23 cellular contexts compared by ENCODE assay signal in the genomic region with DNA sequence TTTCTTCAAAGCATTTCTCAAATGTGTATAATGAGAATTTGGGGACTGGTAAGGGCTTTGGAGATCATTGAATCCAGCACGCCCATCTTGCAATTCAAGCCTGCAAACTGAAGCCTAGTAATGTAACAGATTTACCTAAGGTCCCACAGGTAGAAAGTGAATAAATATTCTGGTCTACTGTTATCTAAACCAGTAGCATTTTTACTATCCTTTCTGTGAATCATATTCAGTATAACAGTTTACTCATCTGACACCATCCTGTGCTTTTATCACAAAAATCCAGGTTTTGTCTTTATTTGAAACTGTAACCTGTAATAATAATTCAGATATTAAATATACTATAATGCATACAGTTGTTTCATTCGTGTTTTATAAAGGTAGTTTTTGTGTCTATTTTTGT. TPM values are rescaled to one million over a fixed set of nuclear protein-coding genes. Genes with fewer than 3 reads are reported as not detected.
DNase-seq lines count a peak whose midpoint lies in the region; ATAC-seq, FAIRE-seq and TF ChIP-seq lines count a peak whose summit lies in the region.
"Had no signal": no experiment of that assay in that cellular context is flagged by ENCODE, and none has a peak within 500 bp of the region (broad histone marks: within the 10 kb centered on the region; RNA-seq: fewer than 3 reads in every experiment).

No MANE protein-coding gene starts in this region.

- no peaks in the 10 kb centered on the region for H3K27me3 Mint-ChIP-seq in activated naive CD4-positive, alpha-beta T cell treated with anti-CD3 and anti-CD28 coated beads, Interleukin-2, amount 10 ng/mL, durations not matched to agents 7 days and 5 days
- H3K27me3 Mint-ChIP-seq in CD8-positive, alpha-beta T cell (ENCODE audit: low read depth): no peaks in the 10 kb centered on the region
- H3K27me3 Mint-ChIP-seq in activated T-helper 17 cell treated with anti-CD3 and anti-CD28 coated beads, Interleukin-2, amount 50 U/mL, for 72 hours: no peaks in the 10 kb centered on the region

- no peak for TF ChIP-seq CTCF in CD8-positive, alpha-beta T cell (IDR thresholded peaks at IDR 0.05)

- peaks cover 0 to 36% of the 10 kb centered on the region in 2 donors for H3K36me3 Mint-ChIP-seq in activated naive CD4-positive, alpha-beta T cell treated with anti-CD3 and anti-CD28 coated beads, Interleukin-2, amount 50 U/mL, for 72 hours
- H3K36me3 Mint-ChIP-seq in activated naive CD4-positive, alpha-beta T cell treated with anti-CD3 and anti-CD28 coated beads, Interleukin-2, amount 10 ng/mL, durations not matched to agents 7 days and 5 days: peaks cover 55% of the 10 kb centered on the region
- H3K36me3 Mint-ChIP-seq in CD8-positive, alpha-beta T cell: peaks cover 54% of the 10 kb centered on the region
- H3K36me3 Mint-ChIP-seq in activated T-helper 17 cell treated with anti-CD3 and anti-CD28 coated beads, Interleukin-2, amount 50 U/mL, for 72 hours (ENCODE audit: low read depth): peaks cover 80% of the 10 kb centered on the region

- no peak overlapping the region for H3K4me3 Mint-ChIP-seq in activated naive CD4-positive, alpha-beta T cell treated with anti-CD3 and anti-CD28 coated beads, Interleukin-2, amount 10 ng/mL, durations not matched to agents 7 days and 5 days
- no peak overlapping the region for H3K4me3 Mint-ChIP-seq in CD8-positive, alpha-beta T cell
- H3K4me3 Mint-ChIP-seq in activated T-helper 17 cell treated with anti-CD3 and anti-CD28 coated beads, Interleukin-2, amount 50 U/mL, for 72 hours: peak overlapping the region; percentile 37

- POLR2A ChIA-PET in CD8-positive, alpha-beta T cell (lab: Charles Lee): interaction anchor here (1.3 kb wide), 1 partner anchor 9 kb away, joined by 5 read pairs; no protein-coding TSS in a partner anchor

- FAIRE-seq in frontal cortex (lab: Jason Lieb, UNC): no peak
- FAIRE-seq: GM18507 had no signal

- H3K27ac Mint-ChIP-seq in activated naive CD4-positive, alpha-beta T cell treated with anti-CD3 and anti-CD28 coated beads, Interleukin-2, amount 50 U/mL, for 72 hours: peak overlapping the region; percentile 25 to 79
- H3K27ac Mint-ChIP-seq in activated naive CD4-positive, alpha-beta T cell treated with anti-CD3 and anti-CD28 coated beads, Interleukin-2, amount 10 ng/mL, durations not matched to agents 7 days and 5 days: no peak overlapping the region
- peak overlapping the region; percentile 27 for H3K27ac Mint-ChIP-seq in CD8-positive, alpha-beta T cell
- no peak overlapping the region for H3K27ac Mint-ChIP-seq in activated T-helper 17 cell treated with anti-CD3 and anti-CD28 coated beads, Interleukin-2, amount 50 U/mL, for 72 hours

- H3K36me3 ChIP-seq in CD8-positive, alpha-beta T cell (ENCODE audit: insufficient read depth, low read length): peaks cover 10% of the 10 kb centered on the region
- H3K36me3 ChIP-seq: MG63 had no signal

- intact Hi-C loops in CD8-positive, alpha-beta T cell (cut with DNase I, micrococcal nuclease): no loop called here

- DNase-seq in activated naive CD4-positive, alpha-beta T cell treated with anti-CD3 and anti-CD28 coated beads, Interleukin-2, amount 50 U/mL, for 72 hours (ENCODE audit: low spot score in 2 of 2): no peak
- no peak for DNase-seq in activated naive CD4-positive, alpha-beta T cell treated with anti-CD3 and anti-CD28 coated beads, Interleukin-2, amount 10 ng/mL, durations not matched to agents 7 days and 5 days
- no peak for DNase-seq in CD8-positive, alpha-beta T cell
- DNase-seq in frontal cortex (ENCODE audit: low spot score in 2 of 2) (no peak), NCI-H446 treated with DMSO at 0.1 percent for 48 hours (lab: John Stamatoyannopoulos, UW) (no peak), NCI-H345 treated with DMSO at 0.1 percent for 48 hours (lab: John Stamatoyannopoulos, UW; ENCODE audit: unreplicated experiment) (no peak)
- DNase-seq: C1 segment of cervical spinal cord, DMS53, IMR-90, KG1, MG63, NCI-H2029, NCI-H526 treated with DMSO at 0.1 percent for 48 hours, SHP77 had no signal

- H3K27ac ChIP-seq in CD8-positive, alpha-beta T cell (ENCODE audit: low read depth, low read length): no peak overlapping the region
- H3K27ac ChIP-seq: RWPE1 had no signal

- no peak overlapping the region for H3K4me3 ChIP-seq in CD8-positive, alpha-beta T cell (ENCODE audit: low read depth, low read length)
- H3K4me3 ChIP-seq: MG63 had no signal

- H3K4me1 Mint-ChIP-seq in activated naive CD4-positive, alpha-beta T cell treated with anti-CD3 and anti-CD28 coated beads, Interleukin-2, amount 10 ng/mL, durations not matched to agents 7 days and 5 days: peaks cover 47% of the 10 kb centered on the region
- peaks cover 65% of the 10 kb centered on the region for H3K4me1 Mint-ChIP-seq in CD8-positive, alpha-beta T cell (ENCODE audit: low read depth)
- H3K4me1 Mint-ChIP-seq in activated T-helper 17 cell treated with anti-CD3 and anti-CD28 coated beads, Interleukin-2, amount 50 U/mL, for 72 hours: peaks cover 5% of the 10 kb centered on the region

- H3K9me3 ChIP-seq in CD8-positive, alpha-beta T cell (ENCODE audit: low read length): no peaks in the 10 kb centered on the region
- H3K9me3 ChIP-seq: MG63 had no signal

- no peaks in the 10 kb centered on the region for H3K27me3 ChIP-seq in CD8-positive, alpha-beta T cell (ENCODE audit: insufficient read depth, low read length)

- CTCF ChIA-PET in activated naive CD4-positive, alpha-beta T cell treated with anti-CD3 and anti-CD28 coated beads, Interleukin-2, amount 10 ng/mL, durations not matched to agents 7 days and 5 days (lab: Charles Lee): interaction anchor here (1.2 kb wide), 1 partner anchor 9 kb away, joined by 3 read pairs; no protein-coding TSS in a partner anchor
- CTCF ChIA-PET in CD8-positive, alpha-beta T cell (lab: Charles Lee): interaction anchor here (1.2 kb wide), 1 partner anchor 108 kb away, joined by 5 read pairs; no protein-coding TSS in a partner anchor

- ATAC-seq in activated naive CD4-positive, alpha-beta T cell treated with anti-CD3 and anti-CD28 coated beads, Interleukin-2, amount 50 U/mL, for 72 hours: peak; percentile 45 to 85
- ATAC-seq in CD8-positive, alpha-beta T cell: no peak
- peak; percentile 79 for ATAC-seq in activated T-helper 17 cell treated with anti-CD3 and anti-CD28 coated beads, Interleukin-2, amount 50 U/mL, for 72 hours (replicated peaks)
- ATAC-seq: HCT116, Panc1 had no signal

- H3K9me3 Mint-ChIP-seq in activated naive CD4-positive, alpha-beta T cell treated with anti-CD3 and anti-CD28 coated beads, Interleukin-2, amount 50 U/mL, for 72 hours: no peaks in the 10 kb centered on the region
- no peaks in the 10 kb centered on the region for H3K9me3 Mint-ChIP-seq in activated naive CD4-positive, alpha-beta T cell treated with anti-CD3 and anti-CD28 coated beads, Interleukin-2, amount 10 ng/mL, durations not matched to agents 7 days and 5 days
- no peaks in the 10 kb centered on the region for H3K9me3 Mint-ChIP-seq in CD8-positive, alpha-beta T cell
- H3K9me3 Mint-ChIP-seq in activated T-helper 17 cell treated with anti-CD3 and anti-CD28 coated beads, Interleukin-2, amount 50 U/mL, for 72 hours: no peaks in the 10 kb centered on the region

- H3K4me1 ChIP-seq in CD8-positive, alpha-beta T cell (ENCODE audit: insufficient read depth, low read length): peaks cover 9% of the 10 kb centered on the region

RNA-seq across cellular contexts. Expression of gene KCNA3, which starts 17.4 kb away (rescaled TPM):
- total RNA-seq in activated naive CD4-positive, alpha-beta T cell treated with anti-CD3 and anti-CD28 coated beads, Interleukin-2, amount 50 U/mL, for 72 hours: 10 to 100 TPM in 1 of 2 donors, 1 to 10 TPM in 1; 9.1 to 34.7 TPM
- total RNA-seq in CD8-positive, alpha-beta T cell: 10 to 100 TPM; 83.6 to 85.1 TPM
- total RNA-seq in activated T-helper 17 cell treated with anti-CD3 and anti-CD28 coated beads, Interleukin-2, amount 50 U/mL, for 72 hours: 10 to 100 TPM; 22.7 to 61.7 TPM
- 20.8 TPM for total RNA-seq in frontal cortex
- total RNA-seq: G401, H4, NCI-H460, SK-MEL-5 had no signal

RNA-seq across cellular contexts. Expression of gene KCNA2, which starts 51.2 kb away (rescaled TPM):
- under 1 TPM in 1 of 2 donors, not detected in 1; 0.76 TPM for total RNA-seq in activated naive CD4-positive, alpha-beta T cell treated with anti-CD3 and anti-CD28 coated beads, Interleukin-2, amount 50 U/mL, for 72 hours
- total RNA-seq in CD8-positive, alpha-beta T cell: under 1 TPM; 0.39 to 0.46 TPM
- total RNA-seq in activated T-helper 17 cell treated with anti-CD3 and anti-CD28 coated beads, Interleukin-2, amount 50 U/mL, for 72 hours: 1 to 10 TPM; 1.6 to 4.7 TPM
- 3.7 TPM for total RNA-seq in frontal cortex
- total RNA-seq: G401, IMR-90, NCI-H460 had no signal

Comparison
In these comparisons a context has a peak if more than half of its experiments do, and no peak if none do; other contexts are left out.
1. H3K27ac Mint-ChIP-seq: peak in activated naive CD4-positive, alpha-beta T cell treated with anti-CD3 and anti-CD28 coated beads, Interleukin-2, amount 50 U/mL, for 72 hours (2 of 2) and CD8-positive, alpha-beta T cell (single experiment); none in activated naive CD4-positive, alpha-beta T cell treated with anti-CD3 and anti-CD28 coated beads, Interleukin-2, amount 10 ng/mL, durations not matched to agents 7 days and 5 days (single experiment) and activated T-helper 17 cell treated with anti-CD3 and anti-CD28 coated beads, Interleukin-2, amount 50 U/mL, for 72 hours (single experiment).